Comparison of ENCODE assay signal across 8 cellular contexts in genomic region chr17:61401280-61402072, GRCh38. TPM values are rescaled to one million over a fixed set of nuclear protein-coding genes. Genes with fewer than 3 reads are reported as not detected.
DNase-seq lines count a peak whose midpoint lies in the region; ATAC-seq, FAIRE-seq and TF ChIP-seq lines count a peak whose summit lies in the region.
"Had no signal": no experiment of that assay in that cellular context is flagged by ENCODE, and none has a peak within 500 bp of the region (broad histone marks: within the 10 kb centered on the region; RNA-seq: fewer than 3 reads in every experiment).

No MANE protein-coding gene starts in this region.

- H3K4me2 ChIP-seq in KMS-11 (peak overlapping the region; percentile 45; the same call in 1 of the 2 replicates), HepG2 (ENCODE audit: low read depth, low read length) (peak overlapping the region; percentile 84)

- H3K9me3 ChIP-seq in HepG2 (ENCODE audit: low read length) = no peaks in the 10 kb centered on the region

- H2AFZ ChIP-seq in KMS-11 (ENCODE audit: low read depth) = no peak overlapping the region
- H2AFZ ChIP-seq in HepG2 (ENCODE audit: low read length) = no peak overlapping the region

- no peak for TF ChIP-seq EP300 in HepG2 (IDR thresholded peaks at IDR 0.05; ENCODE audit: low read depth in 2 of 2, low read length in 2 of 2)
- TF ChIP-seq EP300 in HepG2 (CRISPR knock-in tag; IDR thresholded peaks at IDR 0.05; ENCODE audit: borderline replicate concordance) = no peak

- TF ChIP-seq POLR2A in HepG2 (IDR thresholded peaks at IDR 0.05; ENCODE audit: insufficient read depth in 1 of 2, low read depth in 2 of 2, low read length in 2 of 2) = no peak

- no peak overlapping the region for H3K9ac ChIP-seq in KMS-11
- peak overlapping the region; percentile 73; the same call in 1 of the 2 replicates for H3K9ac ChIP-seq in HepG2 (ENCODE audit: insufficient read depth, low read depth, low read length)

- BruUV-seq in HepG2 (replicated peaks; lab: Mats Ljungman, UMichigan) = no TSS peak

- FAIRE-seq in HepG2 (lab: Jason Lieb, UNC) = no peak

- in situ Hi-C loops in astrocyte of the cerebellum (cut with HindIII; ENCODE audit: low sequenced_read_pairs) = loop anchor here (10.0 kb wide), 1 partner anchor 397 kb away; no protein-coding TSS in a partner anchor
- in situ Hi-C loops in HepG2 (cut with HindIII; ENCODE audit: extremely low pct_ligation_motif_present, low pct_unique_long_range_greater_than_20kb) = no loop called here

- H3K27me3 ChIP-seq in KMS-11 (ENCODE audit: insufficient read depth, low read depth) (no peaks in the 10 kb centered on the region; the same call in 1 of the 2 replicates), HepG2 (ENCODE audit: control insufficient read depth in 1 of 2, insufficient read depth in 2 of 2, low read length in 2 of 2) (no peaks in the 10 kb centered on the region)

- POLR2A ChIA-PET in HepG2 (lab: Yijun Ruan, JAX) = interaction anchor here (2.1 to 3.5 kb wide), 5 partner anchors 8 to 45 kb away, joined by 6 to 56 read pairs (median 20); no protein-coding TSS in a partner anchor

- peak overlapping the region; percentile 72 to 81 for H3K4me3 Mint-ChIP-seq in stimulated activated naive CD8-positive, alpha-beta T cell treated with anti-CD3 and anti-CD28 coated beads, Interleukin-15, amount 100 ng/mL, for 72 hours

- no peaks in the 10 kb centered on the region for H3K9me3 Mint-ChIP-seq in stimulated activated naive CD8-positive, alpha-beta T cell treated with anti-CD3 and anti-CD28 coated beads, Interleukin-15, amount 100 ng/mL, for 72 hours
- H3K9me3 Mint-ChIP-seq: natural killer cell treated with Interleukin-12 subunit alpha and Interleukin-12 subunit beta and Interleukin-15 and Interleukin-18, amount 100 ng/mL, for 72 hours had no signal

- H3K27ac Mint-ChIP-seq in stimulated activated naive CD8-positive, alpha-beta T cell treated with anti-CD3 and anti-CD28 coated beads, Interleukin-15, amount 100 ng/mL, for 72 hours = no peak overlapping the region

- H3K4me1 Mint-ChIP-seq in stimulated activated naive CD8-positive, alpha-beta T cell treated with anti-CD3 and anti-CD28 coated beads, Interleukin-15, amount 100 ng/mL, for 72 hours = peaks cover 59% of the 10 kb centered on the region

- no peaks in the 10 kb centered on the region for H3K79me2 ChIP-seq in KMS-11 (ENCODE audit: insufficient read depth, low read depth)
- peaks cover 19% of the 10 kb centered on the region for H3K79me2 ChIP-seq in HepG2 (ENCODE audit: insufficient read depth, low read length)

- H3K27ac ChIP-seq in KMS-11 (no peak overlapping the region), HepG2 (ENCODE audit: extremely low read length, insufficient read depth, low read length) (no peak overlapping the region)

- no peak for TF ChIP-seq CTCF in KMS-11 (conservative IDR thresholded peaks at IDR 0.05; ENCODE audit: low read depth, low read length)
- no peak for TF ChIP-seq CTCF in astrocyte of the cerebellum (IDR thresholded peaks at IDR 0.05; ENCODE audit: low read depth, low read length, missing control alignments)
- TF ChIP-seq CTCF in HepG2 (CRISPR knock-in tag; IDR thresholded peaks at IDR 0.05) = no peak

- DNase-seq in astrocyte of the cerebellum (ENCODE audit: low read depth) (no peak), HepG2 (ENCODE audit: low spot score) (no peak)
- no peak for DNase-seq in stimulated activated naive CD8-positive, alpha-beta T cell treated with anti-CD3 and anti-CD28 coated beads, Interleukin-15, amount 100 ng/mL, for 72 hours

- H3K27me3 Mint-ChIP-seq in stimulated activated naive CD8-positive, alpha-beta T cell treated with anti-CD3 and anti-CD28 coated beads, Interleukin-15, amount 100 ng/mL, for 72 hours = peaks cover 77% of the 10 kb centered on the region

- TF ChIP-seq RAD21 in HepG2 (CRISPR knock-in tag; IDR thresholded peaks at IDR 0.05) = no peak

- intact Hi-C loops in HepG2 (cut with micrococcal nuclease; ENCODE audit: unreplicated experiment) = no loop called here

- H4K20me1 ChIP-seq in KMS-11 (ENCODE audit: insufficient read depth) (no peaks in the 10 kb centered on the region), HepG2 (ENCODE audit: insufficient read depth, low read length) (no peaks in the 10 kb centered on the region)

- CTCF ChIA-PET in HepG2 (lab: Yijun Ruan, JAX; ENCODE audit: low intra/inter-chr PET ratio, low total read pairs) = no interaction called here

- H3K4me3 ChIP-seq in KMS-11 (IDR thresholded peaks at IDR 0.05; ENCODE audit: insufficient read depth, low read depth, low read length) = no peak overlapping the region
- peak overlapping the region; percentile 33 for H3K4me3 ChIP-seq in astrocyte of the cerebellum (ENCODE audit: low read depth, low read length)
- peak overlapping the region; percentile 72 to 93 (median 86) for H3K4me3 ChIP-seq in HepG2 (replicated peaks in 1 of 3; ENCODE audit: insufficient read depth in 1 of 3, low read depth in 2 of 3, low read length in 3 of 3)

- H3K4me1 ChIP-seq in KMS-11 (ENCODE audit: low read depth, poor library complexity, severe bottlenecking) (no peaks in the 10 kb centered on the region), HepG2 (ENCODE audit: insufficient read depth, low read length) (peaks cover 29% of the 10 kb centered on the region)

- 83% methylated on average over 19 of the region's 29 CpGs for WGBS in HepG2 (ENCODE audit: low lambda C conversion rate)

- no peaks in the 10 kb centered on the region for H3K36me3 ChIP-seq in KMS-11 (ENCODE audit: insufficient read depth)
- peaks cover 4 to 6% of the 10 kb centered on the region in 2 experiments; a peak in 2 of 5 replicates for H3K36me3 ChIP-seq in HepG2 (replicated peaks in 1 of 2; ENCODE audit: control insufficient read depth in 1 of 2, insufficient read depth in 2 of 2, low read length in 2 of 2)

- no peak for ATAC-seq in HepG2
- ATAC-seq in stimulated activated naive CD8-positive, alpha-beta T cell treated with anti-CD3 and anti-CD28 coated beads, Interleukin-15, amount 100 ng/mL, for 72 hours = no peak
- ATAC-seq in GM18870 (IDR thresholded peaks at IDR 0.05; ENCODE audit: unreplicated experiment) = no peak
- no peak for ATAC-seq in GM18517 (IDR thresholded peaks at IDR 0.05; ENCODE audit: unreplicated experiment)
- ATAC-seq in HG03139 (IDR thresholded peaks at IDR 0.05; ENCODE audit: unreplicated experiment) = no peak

RNA-seq across cellular contexts. Expression of gene TBX2, which starts 1.8 kb away (rescaled TPM):
- 10.2 and 15.3 TPM in 2 replicates for total RNA-seq in HepG2 (2016; rRNA removed; fragmentation: Illumina TruSeq; extraction: Trizol)
- 3.7 TPM in 2 replicates for total RNA-seq in HepG2 (2016; cell fraction: cytosol; rRNA removed; fragmentation: Illumina TruSeq; extraction: Trizol; ENCODE audit: low read depth)
- total RNA-seq in HepG2 (2016; cell fraction: insoluble cytoplasmic fraction; rRNA removed; fragmentation: Illumina TruSeq; extraction: Trizol) = 8.3 and 14.7 TPM in 2 replicates
- total RNA-seq in HepG2 (2016; cell fraction: membrane; rRNA removed; fragmentation: Illumina TruSeq; extraction: Trizol) = 9.6 and 10.4 TPM in 2 replicates
- 10.9 and 12.4 TPM in 2 replicates for total RNA-seq in HepG2 (2016; cell fraction: nucleus; rRNA removed; fragmentation: Illumina TruSeq; extraction: Trizol)
- polyA plus RNA-seq in HepG2 (2011; rRNA removed) = 2.8 and 3.0 TPM in 2 replicates
- polyA plus RNA-seq in HepG2 (2011; cell fraction: cytosol; rRNA removed) = 1.9 and 3.7 TPM in 2 replicates
- polyA plus RNA-seq in HepG2 (2011; cell fraction: nucleus; rRNA removed) = 9.5 and 10.4 TPM in 2 replicates
- polyA plus RNA-seq in HepG2 (2012) = 1.0 and 1.6 TPM in 2 replicates
- polyA plus RNA-seq in HepG2 (2016; cell fraction: cytosol; fragmentation: Illumina TruSeq; extraction: Trizol; ENCODE audit: low read depth) = 2.8 and 3.6 TPM in 2 replicates
- 13.1 and 15.6 TPM in 2 replicates for polyA plus RNA-seq in HepG2 (2016; cell fraction: insoluble cytoplasmic fraction; fragmentation: Illumina TruSeq; extraction: Trizol; ENCODE audit: low read depth)
- polyA plus RNA-seq in HepG2 (2016; cell fraction: membrane; fragmentation: Illumina TruSeq; extraction: Trizol; ENCODE audit: low read depth) = 8.1 and 8.9 TPM in 2 replicates
- polyA plus RNA-seq in HepG2 (2016; cell fraction: nucleus; fragmentation: Illumina TruSeq; extraction: Trizol; ENCODE audit: insufficient read depth, low read depth) = 26.2 and 30.9 TPM in 2 replicates
- 3.0 and 6.9 TPM in 2 replicates for polyA minus RNA-seq in HepG2 (2011; rRNA and poly(A)+ RNA removed; ENCODE audit: low replicate concordance)
- polyA minus RNA-seq in HepG2 (2011; cell fraction: cytosol; rRNA and poly(A)+ RNA removed) = 1.5 and 2.4 TPM in 2 replicates
- 4.9 and 5.3 TPM in 2 replicates for polyA minus RNA-seq in HepG2 (2011; cell fraction: nucleus; rRNA and poly(A)+ RNA removed)

RNA-seq across cellular contexts. Expression of gene TBX4, which starts 50.7 kb away (rescaled TPM):
- 0.86 and 1.1 TPM in 2 replicates for total RNA-seq in HepG2 (2016; rRNA removed; fragmentation: Illumina TruSeq; extraction: Trizol)
- 0.10 and 0.35 TPM in 2 replicates for total RNA-seq in HepG2 (2016; cell fraction: cytosol; rRNA removed; fragmentation: Illumina TruSeq; extraction: Trizol; ENCODE audit: low read depth)
- total RNA-seq in HepG2 (2016; cell fraction: insoluble cytoplasmic fraction; rRNA removed; fragmentation: Illumina TruSeq; extraction: Trizol) = 0.92 and 1.3 TPM in 2 replicates
- 1.1 and 1.5 TPM in 2 replicates for total RNA-seq in HepG2 (2016; cell fraction: membrane; rRNA removed; fragmentation: Illumina TruSeq; extraction: Trizol)
- 1.1 and 1.3 TPM in 2 replicates for total RNA-seq in HepG2 (2016; cell fraction: nucleus; rRNA removed; fragmentation: Illumina TruSeq; extraction: Trizol)
- polyA plus RNA-seq in HepG2 (2011; rRNA removed) = 0.11 and 0.17 TPM in 2 replicates
- polyA plus RNA-seq in HepG2 (2011; cell fraction: cytosol; rRNA removed) = 0.05 and 0.09 TPM in 2 replicates
- polyA plus RNA-seq in HepG2 (2011; cell fraction: nucleus; rRNA removed) = 0.29 and 0.48 TPM in 2 replicates
- polyA plus RNA-seq in HepG2 (2012) = 0.15 and 0.40 TPM in 2 replicates
- polyA plus RNA-seq in HepG2 (2016; cell fraction: cytosol; fragmentation: Illumina TruSeq; extraction: Trizol; ENCODE audit: low read depth) = 0.14 and 0.16 TPM in 2 replicates
- 1.2 and 1.7 TPM in 2 replicates for polyA plus RNA-seq in HepG2 (2016; cell fraction: insoluble cytoplasmic fraction; fragmentation: Illumina TruSeq; extraction: Trizol; ENCODE audit: low read depth)
- 0.49 and 0.62 TPM in 2 replicates for polyA plus RNA-seq in HepG2 (2016; cell fraction: membrane; fragmentation: Illumina TruSeq; extraction: Trizol; ENCODE audit: low read depth)
- 1.8 and 2.4 TPM in 2 replicates for polyA plus RNA-seq in HepG2 (2016; cell fraction: nucleus; fragmentation: Illumina TruSeq; extraction: Trizol; ENCODE audit: insufficient read depth, low read depth)
- not detected in 2 replicates for polyA minus RNA-seq in HepG2 (2011; rRNA and poly(A)+ RNA removed; ENCODE audit: low replicate concordance)
- not detected in 2 replicates for polyA minus RNA-seq in HepG2 (2011; cell fraction: cytosol; rRNA and poly(A)+ RNA removed)
- polyA minus RNA-seq in HepG2 (2011; cell fraction: nucleus; rRNA and poly(A)+ RNA removed) = not detected in 2 replicates
- total RNA-seq: natural killer cell treated with Interleukin-12 subunit alpha and Interleukin-12 subunit beta and Interleukin-15 and Interleukin-18, amount 100 ng/mL, for 72 hours had no signal
